In genomic region chr4:160136021-160136420, GRCh38 we compare ENCODE assay signal across 27 cellular contexts.
"Had no signal": no experiment of that assay in that cellular context is flagged by ENCODE, and none has a peak within 500 bp of the region (broad histone marks: within the 10 kb centered on the region; RNA-seq: fewer than 3 reads in every experiment).

No MANE protein-coding gene starts in this region.

- H3K4me3 ChIP-seq: dorsolateral prefrontal cortex, esophagus squamous epithelium, gastroesophageal sphincter, right lobe of liver, skin epidermis, vagina had no signal

- ATAC-seq: activated T-cell treated with anti-CD3 and anti-CD28 coated beads, Interleukin-2, amount 50 U/mL, for 72 hours; effector memory CD8-positive, alpha-beta T cell; gastroesophageal sphincter; left cardiac atrium; right lobe of liver; stimulated activated naive B cell treated with anti-CD40 and anti-IgM and Interleukin-4, amounts not matched to agents 10 μg/mL and 1 μg/mL and 100 μg/mL, for 72 hours had no signal

- DNase-seq: activated B cell treated with CpG ODN at 0.5 μM for 24 hours; activated CD4-positive, alpha-beta memory T cell treated with anti-CD3 and anti-CD28 coated beads for 36 hours; activated CD4-positive, alpha-beta T cell treated with anti-CD3 and anti-CD28 coated beads for 4 hours; activated effector memory CD4-positive, alpha-beta T cell treated with Interleukin-2 at 50 U/mL for 16 hours; activated naive CD4-positive, alpha-beta T cell treated with anti-CD3 and anti-CD28 coated beads for 36 hours; activated naive CD8-positive, alpha-beta T cell treated with anti-CD3 and anti-CD28 coated beads, Interleukin-2, amount 10 ng/mL, durations not matched to agents 7 days and 5 days; activated T-cell treated with anti-CD3 and anti-CD28 coated beads, Interleukin-2, amount 50 U/mL, for 72 hours; amniotic stem cell; central memory CD4-positive, alpha-beta T cell; dorsolateral prefrontal cortex; effector memory CD8-positive, alpha-beta T cell; esophagus squamous epithelium; head of caudate nucleus; hypothalamus; left cardiac atrium; naive B cell; nucleus accumbens; right lobe of liver; stimulated activated CD4-positive, alpha-beta T cell treated with anti-CD3 and anti-CD28 coated beads, Interleukin-2, amount 100 ng/mL, for 24 hours; stimulated activated naive B cell treated with anti-CD40 and anti-IgM and Interleukin-4, amounts not matched to agents 10 μg/mL and 1 μg/mL and 100 μg/mL, for 72 hours; T1000 had no signal

- FAIRE-seq: colon, endothelial cell of umbilical vein had no signal

- H3K4me1 ChIP-seq: esophagus squamous epithelium, gastroesophageal sphincter, parathyroid adenoma, right lobe of liver, vagina had no signal

- H3K27ac ChIP-seq: dorsolateral prefrontal cortex, esophagus squamous epithelium, gastroesophageal sphincter, parathyroid adenoma, right lobe of liver, skin epidermis, vagina had no signal

- H3K27me3 ChIP-seq: dorsolateral prefrontal cortex, esophagus squamous epithelium, gastroesophageal sphincter, right lobe of liver, vagina had no signal

- H3K36me3 ChIP-seq: esophagus squamous epithelium, gastroesophageal sphincter, right lobe of liver, vagina had no signal

- H3K9me3 ChIP-seq: right lobe of liver had no signal
